Comparison of ENCODE assay signal across 9 cellular contexts in the genomic region with DNA sequence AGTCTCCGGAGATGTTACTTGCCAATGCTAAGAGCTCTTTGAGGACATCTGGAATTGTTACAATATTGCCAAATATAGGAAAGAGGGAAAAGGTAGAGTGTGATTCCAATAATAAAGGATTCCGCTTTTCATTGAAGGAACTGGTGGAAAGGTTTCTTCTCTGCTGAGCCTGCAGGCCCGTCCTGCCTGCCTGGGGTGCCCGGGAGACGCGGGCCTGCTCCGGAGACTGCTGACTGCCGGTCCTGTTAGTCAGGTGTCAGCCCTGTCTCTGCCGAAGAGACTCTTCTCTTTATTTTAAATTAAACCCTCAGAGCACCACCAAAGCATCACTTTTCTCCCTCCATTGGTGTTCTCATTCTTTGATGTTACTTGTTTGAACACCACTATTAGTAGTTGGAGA. TPM values are rescaled to one million over a fixed set of nuclear protein-coding genes. Genes with fewer than 3 reads are reported as not detected.
DNase-seq lines count a peak whose midpoint lies in the region; ATAC-seq and TF ChIP-seq lines count a peak whose summit lies in the region.
"Had no signal": no experiment of that assay in that cellular context is flagged by ENCODE, and none has a peak within 500 bp of the region (broad histone marks: within the 10 kb centered on the region; RNA-seq: fewer than 3 reads in every experiment).

No MANE protein-coding gene starts in this region.

- peaks cover 6% of the 10 kb centered on the region for H3K4me1 Mint-ChIP-seq in CD4-positive, alpha-beta T cell (ENCODE audit: low read depth)

- H3K27ac ChIP-seq in CD4-positive, alpha-beta T cell (ENCODE audit: low read depth, low read length): no peak overlapping the region
- H3K27ac ChIP-seq in adipose tissue (ENCODE audit: low read depth, low read length): peak overlapping the region; percentile 13
- H3K27ac ChIP-seq in foreskin keratinocyte: peak overlapping the region; percentile 89
- peak overlapping the region; percentile 90 to 95 (median 91) for H3K27ac ChIP-seq in gastrocnemius medialis
- no peak overlapping the region for H3K27ac ChIP-seq in SJCRH30

- 78 to 91% (median 85%) methylated on average over 9 of the region's 9 CpGs for WGBS in adipose tissue, 3 donors

- CTCF ChIA-PET in CD4-positive, alpha-beta T cell (lab: Charles Lee): no interaction called here
- CTCF ChIA-PET in HEK293T (lab: Yijun Ruan, JAX): interaction anchor here (0.6 kb wide), 1 partner anchor 124 kb away, joined by 3 read pairs; no protein-coding TSS in a partner anchor

- H3K36me3 ChIP-seq in gastrocnemius medialis (no peaks in the 10 kb centered on the region), SJCRH30 (no peaks in the 10 kb centered on the region)
- H3K36me3 ChIP-seq: HAP-1 had no signal

- in situ Hi-C loops in gastrocnemius medialis (cut with MboI; ENCODE audit: low sequenced_read_pairs in 4 of 4): loop anchor here in 1 of 4 donors (25.0 kb wide), 1 partner anchor 234 kb away; no protein-coding TSS in a partner anchor

- peaks cover 32% of the 10 kb centered on the region for H3K4me1 ChIP-seq in foreskin keratinocyte
- peaks cover 0 to 10% of the 10 kb centered on the region in 2 donors for H3K4me1 ChIP-seq in gastrocnemius medialis
- no peaks in the 10 kb centered on the region for H3K4me1 ChIP-seq in SJCRH30
- H3K4me1 ChIP-seq: HAP-1 had no signal

- peaks cover 49% of the 10 kb centered on the region for H3K27me3 ChIP-seq in CD4-positive, alpha-beta T cell (ENCODE audit: control insufficient read depth, insufficient read depth, low read length)
- H3K27me3 ChIP-seq in foreskin keratinocyte: no peaks in the 10 kb centered on the region
- H3K27me3 ChIP-seq in gastrocnemius medialis: peaks cover 0 to 8% (median 5%) of the 10 kb centered on the region in 3 donors
- no peaks in the 10 kb centered on the region for H3K27me3 ChIP-seq in SJCRH30

- intact Hi-C loops in CD4-positive, alpha-beta T cell (cut with DNase I, micrococcal nuclease): no loop called here
- intact Hi-C loops in gastrocnemius medialis (cut with DNase I; ENCODE audit: low total_unique reads): no loop called here

- POLR2A ChIA-PET in CD4-positive, alpha-beta T cell (lab: Charles Lee): no interaction called here
- POLR2A ChIA-PET in HEK293T (lab: Yijun Ruan, JAX): no interaction called here

- H3K27me3 Mint-ChIP-seq in CD4-positive, alpha-beta T cell: peaks cover 76% of the 10 kb centered on the region

- TF ChIP-seq POLR2A in gastrocnemius medialis (IDR thresholded peaks at IDR 0.05): no peak

- no peak for TF ChIP-seq CTCF in CD4-positive, alpha-beta T cell (IDR thresholded peaks at IDR 0.05)
- no peak for TF ChIP-seq CTCF in foreskin keratinocyte (conservative IDR thresholded peaks at IDR 0.05)
- no peak for TF ChIP-seq CTCF in gastrocnemius medialis (IDR thresholded peaks at IDR 0.05 in 4 of 5, conservative IDR thresholded peaks at IDR 0.05 in 1 of 5)

- H3K4me3 ChIP-seq in gastrocnemius medialis (peak overlapping the region; percentile 45 to 86 (median 74)), SJCRH30 (no peak overlapping the region)
- H3K4me3 ChIP-seq: HAP-1 had no signal

- no peaks in the 10 kb centered on the region for H3K9me3 ChIP-seq in CD4-positive, alpha-beta T cell (ENCODE audit: control insufficient read depth, low read length)
- H3K9me3 ChIP-seq in gastrocnemius medialis: no peaks in the 10 kb centered on the region
- H3K9me3 ChIP-seq in SJCRH30 (replicated peaks): no peaks in the 10 kb centered on the region
- H3K9me3 ChIP-seq: HAP-1 had no signal

- DNase-seq in CD4-positive, alpha-beta T cell: no peak
- DNase-seq in foreskin keratinocyte: no peak
- DNase-seq in gastrocnemius medialis: no peak
- no peak for DNase-seq in SJCRH30
- DNase-seq in germinal center (ENCODE audit: low spot score): no peak
- no peak for DNase-seq in NCI-H1930 (lab: John Stamatoyannopoulos, UW)
- no peak for DNase-seq in HEK293T (ENCODE audit: extremely low spot score)

- H3K36me3 Mint-ChIP-seq in CD4-positive, alpha-beta T cell (ENCODE audit: low read depth): no peaks in the 10 kb centered on the region

- no peak overlapping the region for H3K27ac Mint-ChIP-seq in CD4-positive, alpha-beta T cell

- peak overlapping the region; percentile 61 for H3K4me3 Mint-ChIP-seq in CD4-positive, alpha-beta T cell

- no peak for ATAC-seq in CD4-positive, alpha-beta T cell (ENCODE audit: poor library complexity)
- peak; percentile 11 for ATAC-seq in foreskin keratinocyte
- no peak for ATAC-seq in gastrocnemius medialis

- no peaks in the 10 kb centered on the region for H3K9me3 Mint-ChIP-seq in CD4-positive, alpha-beta T cell

TF ChIP-seq in HEK293T, 16 proteins besides CTCF, POLR2A, EP300 and RAD21:
- no peak for TF ChIP-seq L3MBTL2 (conservative IDR thresholded peaks at IDR 0.05)
- TF ChIP-seq HDGF (IDR thresholded peaks at IDR 0.05; ENCODE audit: borderline replicate concordance): no peak
- no peak for TF ChIP-seq FOXK2 (IDR thresholded peaks at IDR 0.05)
TF ChIP-seq in HEK293T: peak in this region for 0.

RNA-seq across cellular contexts. Expression of a gene that starts 2.2 kb away (rescaled TPM):
- not detected for total RNA-seq in CD4-positive, alpha-beta T cell
- polyA plus RNA-seq in adipose tissue (10 to 100 TPM; 12.6 to 24.4 (median 13.6) TPM), foreskin keratinocyte (22.4 and 28.7 TPM in 2 replicates)
- total RNA-seq in foreskin keratinocyte (156 and 161 TPM in 2 replicates), gastrocnemius medialis (10 to 100 TPM; 28.0 to 34.8 (median 29.4) TPM)
- total RNA-seq in SJCRH30 (2014; rRNA removed; shearing (Covaris generic)): 7.3 and 8.3 TPM in 2 replicates

Comparison
In these comparisons a context has a peak if more than half of its experiments do, and no peak if none do; other contexts are left out.
1. H3K27ac ChIP-seq: peak in adipose tissue (single experiment), foreskin keratinocyte (single experiment) and gastrocnemius medialis (4 of 4); none in CD4-positive, alpha-beta T cell (single experiment) and SJCRH30 (single experiment).